ENCODE assay signal across 8 cellular contexts in the genomic region with DNA sequence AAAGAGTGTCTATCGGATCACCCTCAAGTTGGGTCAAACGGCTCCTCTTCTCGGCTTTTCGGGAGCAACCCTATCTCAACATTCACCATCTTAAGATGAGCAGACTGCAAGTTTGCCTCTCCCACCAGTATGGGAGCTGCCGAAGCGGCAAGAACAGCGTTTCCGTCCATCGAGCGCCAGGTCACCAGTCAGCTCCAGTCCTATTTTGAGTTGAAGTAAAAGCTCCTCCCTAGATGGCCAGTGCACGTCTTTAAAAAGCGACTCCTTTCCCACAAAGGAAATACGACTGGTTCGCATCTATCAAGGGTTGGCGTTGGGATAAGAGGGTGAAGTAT. TPM values are rescaled to one million over a fixed set of nuclear protein-coding genes. Genes with fewer than 3 reads are reported as not detected.
DNase-seq lines count a peak whose midpoint lies in the region; ATAC-seq and FAIRE-seq lines count a peak whose summit lies in the region.

No MANE protein-coding gene starts in this region.

- peaks cover 25% of the 10 kb centered on the region for H3K4me1 Mint-ChIP-seq in activated naive CD8-positive, alpha-beta T cell treated with anti-CD3 and anti-CD28 coated beads for 36 hours
- peaks cover 36% of the 10 kb centered on the region for H3K4me1 Mint-ChIP-seq in stimulated activated effector memory CD8-positive, alpha-beta T cell treated with anti-CD3 and anti-CD28 coated beads, Interleukin-12 subunit alpha, Interleukin-12 subunit beta, amount 100 ng/mL, for 72 hours

- peak overlapping the region; percentile 74 for H3K9ac ChIP-seq in iPS-15b (ENCODE audit: low read depth, low read length)

- no peaks in the 10 kb centered on the region for H3K9me3 Mint-ChIP-seq in activated naive CD8-positive, alpha-beta T cell treated with anti-CD3 and anti-CD28 coated beads for 36 hours
- H3K9me3 Mint-ChIP-seq in stimulated activated effector memory CD8-positive, alpha-beta T cell treated with anti-CD3 and anti-CD28 coated beads, Interleukin-12 subunit alpha, Interleukin-12 subunit beta, amount 100 ng/mL, for 72 hours, result no peaks in the 10 kb centered on the region

- H3K4me3 ChIP-seq in iPS-15b (ENCODE audit: low read depth, low read length), result peak overlapping the region; percentile 69

- FAIRE-seq in urothelium cell line (lab: Jason Lieb, UNC), result no peak

- DNase-seq in KG1 (lab: John Stamatoyannopoulos, UW), result peak; percentile 97
- DNase-seq in activated naive CD8-positive, alpha-beta T cell treated with anti-CD3 and anti-CD28 coated beads for 36 hours, result peak; percentile 69
- peak in 1 of 2 donors; percentile 79 for DNase-seq in stimulated activated effector memory CD8-positive, alpha-beta T cell treated with anti-CD3 and anti-CD28 coated beads, Interleukin-12 subunit alpha, Interleukin-12 subunit beta, amount 100 ng/mL, for 72 hours (ENCODE audit: low spot score in 2 of 2)
- DNase-seq in DMS114 treated with DMSO at 0.1 percent for 48 hours (lab: John Stamatoyannopoulos, UW; ENCODE audit: unreplicated experiment), result no peak
- DNase-seq in urothelium cell line (ENCODE audit: low spot score), result no peak

- H3K4me1 ChIP-seq in iPS-15b (ENCODE audit: control insufficient read depth, insufficient read depth, low read length), result peaks cover 2% of the 10 kb centered on the region

- H3K4me3 Mint-ChIP-seq in activated naive CD8-positive, alpha-beta T cell treated with anti-CD3 and anti-CD28 coated beads for 36 hours, result peak overlapping the region; percentile 94
- peak overlapping the region; percentile 97 for H3K4me3 Mint-ChIP-seq in stimulated activated effector memory CD8-positive, alpha-beta T cell treated with anti-CD3 and anti-CD28 coated beads, Interleukin-12 subunit alpha, Interleukin-12 subunit beta, amount 100 ng/mL, for 72 hours

- H3K27me3 Mint-ChIP-seq in activated naive CD8-positive, alpha-beta T cell treated with anti-CD3 and anti-CD28 coated beads for 36 hours, result peaks cover 6% of the 10 kb centered on the region

- peaks cover 14% of the 10 kb centered on the region for H3K36me3 Mint-ChIP-seq in activated naive CD8-positive, alpha-beta T cell treated with anti-CD3 and anti-CD28 coated beads for 36 hours
- H3K36me3 Mint-ChIP-seq in stimulated activated effector memory CD8-positive, alpha-beta T cell treated with anti-CD3 and anti-CD28 coated beads, Interleukin-12 subunit alpha, Interleukin-12 subunit beta, amount 100 ng/mL, for 72 hours, result peaks cover 45% of the 10 kb centered on the region

- H3K27ac Mint-ChIP-seq in activated naive CD8-positive, alpha-beta T cell treated with anti-CD3 and anti-CD28 coated beads for 36 hours, result peak overlapping the region; percentile 98
- H3K27ac Mint-ChIP-seq in stimulated activated effector memory CD8-positive, alpha-beta T cell treated with anti-CD3 and anti-CD28 coated beads, Interleukin-12 subunit alpha, Interleukin-12 subunit beta, amount 100 ng/mL, for 72 hours, result peak overlapping the region; percentile 99

- no peaks in the 10 kb centered on the region for H3K36me3 ChIP-seq in iPS-15b (ENCODE audit: control insufficient read depth, insufficient read depth, low read length)

- no peaks in the 10 kb centered on the region for H3K9me3 ChIP-seq in iPS-15b (ENCODE audit: control insufficient read depth, insufficient read depth, low read length)

- no peaks in the 10 kb centered on the region for H3K27me3 ChIP-seq in iPS-15b (ENCODE audit: control insufficient read depth, insufficient read depth, low read length)

- peak; percentile 66 for ATAC-seq in GM18502 (IDR thresholded peaks at IDR 0.05; ENCODE audit: poor library complexity, unreplicated experiment)
- peak; percentile 64 for ATAC-seq in GM21717 (IDR thresholded peaks at IDR 0.05; ENCODE audit: unreplicated experiment)
- ATAC-seq in stimulated activated effector memory CD8-positive, alpha-beta T cell treated with anti-CD3 and anti-CD28 coated beads, Interleukin-12 subunit alpha, Interleukin-12 subunit beta, amount 100 ng/mL, for 72 hours, result peak; percentile 85

RNA-seq across cellular contexts. Expression of gene U2SURP, which starts 0.4 kb away (rescaled TPM):
- total RNA-seq in activated naive CD8-positive, alpha-beta T cell treated with anti-CD3 and anti-CD28 coated beads for 36 hours, result 100 to 1,000 TPM; 201 to 209 TPM

RNA-seq across cellular contexts. Expression of gene PAQR9, which starts 37.5 kb away (rescaled TPM):
- total RNA-seq in activated naive CD8-positive, alpha-beta T cell treated with anti-CD3 and anti-CD28 coated beads for 36 hours, result not detected

Comparison
In these comparisons a context has a peak if more than half of its experiments do, and no peak if none do; other contexts are left out.
1. DNase-seq: peak in KG1 (single experiment) and activated naive CD8-positive, alpha-beta T cell treated with anti-CD3 and anti-CD28 coated beads for 36 hours (single experiment); none in DMS114 treated with DMSO at 0.1 percent for 48 hours (single experiment) and urothelium cell line (single experiment).
2. Peak in every context shown above with its lines, with median percentiles within 50 percentile points of each other: ATAC-seq.